In genomic region chr5:132237670-132238069, GRCh38 we compare ENCODE assay signal across 11 cellular contexts. TPM values are rescaled to one million over a fixed set of nuclear protein-coding genes. Genes with fewer than 3 reads are reported as not detected.
"Had no signal": no experiment of that assay in that cellular context is flagged by ENCODE, and none has a peak within 500 bp of the region (broad histone marks: within the 10 kb centered on the region; RNA-seq: fewer than 3 reads in every experiment).

No MANE protein-coding gene starts in this region.

- H3K4me2 ChIP-seq: neural progenitor cell had no signal

- H3K4me3 ChIP-seq: dorsolateral prefrontal cortex, left ventricle myocardium inferior, neural progenitor cell had no signal

- H3K27ac Mint-ChIP-seq: activated naive CD4-positive, alpha-beta T cell treated with anti-CD3 and anti-CD28 coated beads, Interleukin-2, amount 50 U/mL, for 72 hours; immature natural killer cell; T-helper 1 cell treated with Interleukin-12 subunit alpha and Interleukin-12 subunit beta and Interleukin-4 antibody, amounts not matched to agents 30 μg/mL and 1 μg/mL, for 36 hours; type B pancreatic cell had no signal

- H3K36me3 ChIP-seq: brain microvascular endothelial cell, left ventricle myocardium inferior, neural progenitor cell had no signal

- H3K27me3 ChIP-seq: brain microvascular endothelial cell, dorsolateral prefrontal cortex, neural progenitor cell had no signal

- H3K4me3 Mint-ChIP-seq: activated T-helper 17 cell treated with anti-CD3 and anti-CD28 coated beads, Interleukin-2, amount 50 U/mL, for 72 hours; immature natural killer cell; T-helper 1 cell treated with Interleukin-12 subunit alpha and Interleukin-12 subunit beta and Interleukin-4 antibody, amounts not matched to agents 30 μg/mL and 1 μg/mL, for 36 hours; type B pancreatic cell; WTC11 had no signal

- H3K4me1 ChIP-seq: left ventricle myocardium inferior, neural progenitor cell had no signal

- FAIRE-seq: endometrium had no signal

- H3K27ac ChIP-seq: brain microvascular endothelial cell, dorsolateral prefrontal cortex, left ventricle myocardium inferior, neural progenitor cell had no signal

- H3K9me3 Mint-ChIP-seq: activated naive CD4-positive, alpha-beta T cell treated with anti-CD3 and anti-CD28 coated beads, Interleukin-2, amount 50 U/mL, for 72 hours; activated T-helper 17 cell treated with anti-CD3 and anti-CD28 coated beads, Interleukin-2, amount 50 U/mL, for 72 hours; immature natural killer cell; T-helper 1 cell treated with Interleukin-12 subunit alpha and Interleukin-12 subunit beta and Interleukin-4 antibody, amounts not matched to agents 30 μg/mL and 1 μg/mL, for 36 hours had no signal

- H3K9ac ChIP-seq: neural progenitor cell had no signal

- H2AFZ ChIP-seq: neural progenitor cell had no signal

- H3K4me1 Mint-ChIP-seq: immature natural killer cell, WTC11 had no signal

- H3K36me3 Mint-ChIP-seq: immature natural killer cell, neural progenitor cell, type B pancreatic cell, WTC11 had no signal

RNA-seq across cellular contexts. Expression of gene PDLIM4, which starts 19.8 kb away (rescaled TPM):
- total RNA-seq: activated naive CD4-positive, alpha-beta T cell treated with anti-CD3 and anti-CD28 coated beads, Interleukin-2, amount 50 U/mL, for 72 hours; activated T-helper 17 cell treated with anti-CD3 and anti-CD28 coated beads, Interleukin-2, amount 50 U/mL, for 72 hours had no signal
- polyA plus RNA-seq: immature natural killer cell had no signal

RNA-seq across cellular contexts. Expression of gene SLC22A4, which starts 56.5 kb away (rescaled TPM):
- polyA plus RNA-seq: immature natural killer cell had no signal
